8 cellular contexts compared by ENCODE assay signal in the genomic region with DNA sequence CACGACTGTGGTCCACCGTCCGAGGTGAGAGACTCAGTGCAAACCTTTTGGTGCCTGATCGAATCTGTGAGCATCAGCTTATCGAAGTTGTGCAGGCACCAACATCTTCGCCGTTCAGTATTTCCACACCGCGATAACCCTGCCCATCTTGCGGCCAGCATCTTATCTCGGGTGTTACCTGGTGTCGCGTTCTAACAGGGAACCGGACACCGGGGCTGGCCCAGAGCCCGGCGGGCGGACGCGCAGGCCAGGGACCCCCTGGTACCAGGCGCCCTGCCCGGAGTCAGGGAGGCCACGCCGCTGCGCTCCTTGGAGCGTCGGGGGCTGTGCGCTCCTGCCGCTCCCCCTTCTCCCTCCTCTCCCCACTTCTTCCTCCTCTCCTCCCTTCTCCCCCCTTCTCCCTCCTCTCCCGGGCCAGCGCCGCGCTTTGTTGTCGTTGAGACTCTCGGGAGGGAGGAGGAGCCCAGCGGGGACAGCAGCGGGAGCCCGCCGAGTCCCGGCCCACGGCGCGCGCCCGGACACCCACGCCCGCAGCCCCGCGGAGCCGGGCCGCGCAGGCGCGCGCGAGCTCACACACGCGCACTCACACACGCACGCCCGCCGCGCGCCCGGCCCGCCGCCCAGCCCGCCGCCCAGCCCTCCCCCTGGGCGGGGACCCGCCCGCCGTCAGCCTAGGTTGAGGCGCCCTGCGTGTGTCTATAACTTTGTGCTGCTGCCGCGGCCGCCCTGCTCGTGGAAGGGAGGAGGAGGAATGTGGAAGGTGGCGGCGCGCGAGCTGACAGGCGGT. TPM values are rescaled to one million over a fixed set of nuclear protein-coding genes. Genes with fewer than 3 reads are reported as not detected.
DNase-seq lines count a peak whose midpoint lies in the region; ATAC-seq and TF ChIP-seq lines count a peak whose summit lies in the region.

No MANE protein-coding gene starts in this region.

- peak overlapping the region; percentile 99 for H3K4me3 ChIP-seq in neural cell (ENCODE audit: low read length)

- H3K4me3 Mint-ChIP-seq in stimulated activated naive CD8-positive, alpha-beta T cell treated with anti-CD3 and anti-CD28 coated beads, Interleukin-15, amount 100 ng/mL, for 72 hours: peak overlapping the region; percentile 88 to 90

- H3K27ac ChIP-seq in neural cell (ENCODE audit: low read length): peak overlapping the region; percentile 95

- TF ChIP-seq EP300 in neural cell (conservative IDR thresholded peaks at IDR 0.05; ENCODE audit: poor library complexity, severe bottlenecking): no peak

- TF ChIP-seq CTCF in neural cell (IDR thresholded peaks at IDR 0.05; ENCODE audit: poor library complexity, severe bottlenecking): no peak

- H3K4me2 ChIP-seq in neural cell (ENCODE audit: low read length): peak overlapping the region; percentile 61

- ATAC-seq in GM21528 (IDR thresholded peaks at IDR 0.05; ENCODE audit: low FRiP score, unreplicated experiment): peak; percentile 42
- ATAC-seq in stimulated activated naive CD8-positive, alpha-beta T cell treated with anti-CD3 and anti-CD28 coated beads, Interleukin-15, amount 100 ng/mL, for 72 hours: peak; percentile 76

- H3K4me1 Mint-ChIP-seq in stimulated activated naive CD8-positive, alpha-beta T cell treated with anti-CD3 and anti-CD28 coated beads, Interleukin-15, amount 100 ng/mL, for 72 hours: peaks cover 38% of the 10 kb centered on the region

- no peaks in the 10 kb centered on the region for H3K9me3 Mint-ChIP-seq in stimulated activated naive CD8-positive, alpha-beta T cell treated with anti-CD3 and anti-CD28 coated beads, Interleukin-15, amount 100 ng/mL, for 72 hours

- no peaks in the 10 kb centered on the region for H3K36me3 ChIP-seq in neural cell (ENCODE audit: insufficient read depth, low read length)

- peak overlapping the region; percentile 97 for H3K9ac ChIP-seq in neural cell (ENCODE audit: low read length)

- peak; percentile 97 for DNase-seq in DMS 273 (lab: John Stamatoyannopoulos, UW; ENCODE audit: unreplicated experiment)
- DNase-seq in LHCN-M2 (ENCODE audit: low read depth): peak; percentile 86
- peak; percentile 77 to 80 for DNase-seq in SHP77 (lab: John Stamatoyannopoulos, UW)
- peak; percentile 87 for DNase-seq in activated gamma-delta T cell (lab: John Stamatoyannopoulos, UW)
- peak; percentile 55 for DNase-seq in fibroblast of the conjunctiva (ENCODE audit: low read depth)
- peak; percentile 78 to 82 for DNase-seq in stimulated activated naive CD8-positive, alpha-beta T cell treated with anti-CD3 and anti-CD28 coated beads, Interleukin-15, amount 100 ng/mL, for 72 hours

- H3K79me2 ChIP-seq in neural cell (replicated peaks; ENCODE audit: insufficient read depth, low read length): peaks cover 25% of the 10 kb centered on the region

- H2AFZ ChIP-seq in neural cell (ENCODE audit: low read depth, low read length): peak overlapping the region; percentile 83

- no peaks in the 10 kb centered on the region for H3K27me3 ChIP-seq in neural cell (ENCODE audit: insufficient read depth, low read depth, low read length)

- peaks cover 38% of the 10 kb centered on the region for H3K27me3 Mint-ChIP-seq in stimulated activated naive CD8-positive, alpha-beta T cell treated with anti-CD3 and anti-CD28 coated beads, Interleukin-15, amount 100 ng/mL, for 72 hours

- H3K9me3 ChIP-seq in neural cell (ENCODE audit: low read length): no peaks in the 10 kb centered on the region

- peaks cover 16% of the 10 kb centered on the region for H4K20me1 ChIP-seq in neural cell (ENCODE audit: insufficient read depth)

- H3F3A ChIP-seq in neural cell (ENCODE audit: insufficient read depth, low read length, poor library complexity, severe bottlenecking): no peaks in the 10 kb centered on the region

- no peaks in the 10 kb centered on the region for H3K9me2 ChIP-seq in neural cell (ENCODE audit: insufficient read depth, low read length)

- peak overlapping the region; percentile 96 to 98 for H3K27ac Mint-ChIP-seq in stimulated activated naive CD8-positive, alpha-beta T cell treated with anti-CD3 and anti-CD28 coated beads, Interleukin-15, amount 100 ng/mL, for 72 hours

- TF ChIP-seq RAD21 in neural cell (conservative IDR thresholded peaks at IDR 0.05): no peak

TF ChIP-seq in neural cell, 6 proteins besides CTCF, POLR2A, EP300 and RAD21:
- TF ChIP-seq POLR2AphosphoS5 (IDR thresholded peaks at IDR 0.05): peak; percentile 80
- TF ChIP-seq TAF1 (IDR thresholded peaks at IDR 0.05; ENCODE audit: low read depth): peak; percentile 42
- peak; percentile 74 for TF ChIP-seq MXI1 (conservative IDR thresholded peaks at IDR 0.05; ENCODE audit: poor library complexity, severe bottlenecking)
- TF ChIP-seq EZH2 (IDR thresholded peaks at IDR 0.05; ENCODE audit: borderline replicate concordance, insufficient read depth, low read length, poor library complexity, severe bottlenecking): no peak
- no peak for TF ChIP-seq REST (IDR thresholded peaks at IDR 0.05; ENCODE audit: borderline replicate concordance)
- TF ChIP-seq SMC3 (conservative IDR thresholded peaks at IDR 0.05; ENCODE audit: poor library complexity): no peak

RNA-seq across cellular contexts. Expression of gene FOXO3, which starts 1.4 kb away (rescaled TPM):
- total RNA-seq in LHCN-M2 (2014; rRNA removed): 41.0 and 58.8 TPM in 2 replicates
- polyA plus RNA-seq in LHCN-M2 (2012): 13.6 TPM
- polyA plus RNA-seq in neural cell: 21.3 and 22.6 TPM in 2 replicates
- polyA minus RNA-seq in neural cell: 58.9 TPM in 2 replicates

Comparison
In these comparisons a context has a peak if more than half of its experiments do, and no peak if none do; other contexts are left out.
1. Peak in every context shown above with its lines: DNase-seq, ATAC-seq, H3K4me3 ChIP-seq and H3K27ac ChIP-seq.